1 cellular context compared by ENCODE assay signal in the genomic region with DNA sequence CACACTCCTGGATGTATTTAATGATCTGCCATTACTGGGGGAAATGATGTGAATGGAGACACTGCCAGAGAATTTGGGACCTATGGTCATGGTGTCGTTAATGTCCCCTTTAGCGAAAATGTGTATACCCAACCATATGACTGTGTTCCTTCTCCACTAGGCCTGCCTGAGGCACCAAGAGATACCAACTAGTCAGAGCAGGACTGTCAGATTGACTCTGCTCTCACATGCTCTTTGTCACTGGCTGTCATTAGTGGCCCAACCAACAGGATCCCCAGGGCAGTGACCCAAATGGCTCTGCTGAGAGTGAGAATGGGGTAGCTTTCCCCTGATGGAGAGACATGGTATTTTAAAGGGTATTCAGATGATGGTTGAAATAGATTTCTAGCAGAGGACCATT.
TF ChIP-seq lines count a peak whose summit lies in the region.

No MANE protein-coding gene starts in this region.

TF ChIP-seq in neural cell, 6 proteins besides CTCF, POLR2A, EP300 and RAD21 (continued from another document):
- TF ChIP-seq REST (IDR thresholded peaks at IDR 0.05; ENCODE audit: borderline replicate concordance): no peak
